In the genomic region with DNA sequence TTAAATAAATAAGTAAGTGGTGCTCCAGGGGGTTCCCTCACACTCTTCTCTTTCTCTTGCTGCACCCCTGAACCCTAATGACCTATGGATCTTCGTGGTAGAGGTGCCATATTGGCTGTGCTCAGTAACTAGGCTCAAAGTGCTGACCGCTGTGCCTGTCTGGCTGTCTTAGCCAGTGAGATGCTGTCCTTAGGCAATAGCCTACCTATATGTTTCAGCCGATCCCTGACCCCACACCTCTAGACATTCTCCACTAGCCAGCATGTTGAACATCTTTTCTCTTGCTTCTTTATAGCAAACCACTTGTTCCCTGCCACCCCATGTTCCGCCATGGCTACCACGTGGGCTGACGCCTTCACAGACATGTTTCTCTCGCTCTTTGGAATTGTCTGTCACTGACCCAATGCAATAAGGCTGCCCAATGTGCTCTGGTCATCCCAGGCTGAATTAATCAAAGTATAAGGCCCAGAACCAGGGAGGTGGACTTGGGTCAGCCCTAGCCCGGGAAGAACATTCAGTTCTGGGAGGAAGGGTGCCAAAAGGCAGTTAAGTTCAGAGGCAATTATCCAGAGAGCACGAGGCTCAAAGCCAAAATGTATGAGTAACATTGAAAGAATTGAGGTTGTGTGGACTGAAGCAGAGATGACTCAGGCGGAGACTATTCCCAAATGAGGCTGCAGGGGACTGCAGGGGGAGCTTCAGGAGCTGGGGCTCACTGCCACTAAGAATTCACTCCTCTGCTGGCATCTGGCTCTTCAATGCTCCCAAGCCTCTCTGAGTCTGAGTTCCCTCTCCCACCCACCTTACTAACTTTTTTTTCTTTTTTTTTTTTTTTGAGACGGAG, we compare ENCODE assay signal across 8 cellular contexts. TPM values are rescaled to one million over a fixed set of nuclear protein-coding genes. Genes with fewer than 3 reads are reported as not detected.
A peak's percentile ranks its signal among the peaks of the same experiment; 100 is the strongest.
DNase-seq lines count a peak whose midpoint lies in the region; ATAC-seq, FAIRE-seq and TF ChIP-seq lines count a peak whose summit lies in the region.

No MANE protein-coding gene starts in this region.

- H3K4me1 Mint-ChIP-seq in activated T-helper 17 cell treated with anti-CD3 and anti-CD28 coated beads, Interleukin-2, amount 50 U/mL, for 72 hours: no peaks in the 10 kb centered on the region

- H3K27me3 ChIP-seq in gastrocnemius medialis: no peaks in the 10 kb centered on the region
- H3K27me3 ChIP-seq in HAP-1 (ENCODE audit: low read depth): no peaks in the 10 kb centered on the region

- H3K4me3 Mint-ChIP-seq in activated T-helper 17 cell treated with anti-CD3 and anti-CD28 coated beads, Interleukin-2, amount 50 U/mL, for 72 hours: no peak overlapping the region

- H3K36me3 ChIP-seq in gastrocnemius medialis (no peaks in the 10 kb centered on the region), HAP-1 (replicated peaks) (no peaks in the 10 kb centered on the region)

- peak in 3 of 5 experiments; percentile 31 to 43 (median 35) for TF ChIP-seq CTCF in gastrocnemius medialis (IDR thresholded peaks at IDR 0.05 in 4 of 5, conservative IDR thresholded peaks at IDR 0.05 in 1 of 5)

- H3K4me1 ChIP-seq in gastrocnemius medialis (peaks cover 16 to 23% of the 10 kb centered on the region in 2 donors), HAP-1 (no peaks in the 10 kb centered on the region)

- DNase-seq in H54 (ENCODE audit: insufficient read length, low spot score) (peak; percentile 87), left cardiac atrium (peak; percentile 75), gastrocnemius medialis (peak; percentile 86 to 92), HAP-1 (ENCODE audit: low spot score in 2 of 2) (no peak)

- no peaks in the 10 kb centered on the region for H3K9me3 Mint-ChIP-seq in activated T-helper 17 cell treated with anti-CD3 and anti-CD28 coated beads, Interleukin-2, amount 50 U/mL, for 72 hours

- peak; percentile 50 for ATAC-seq in activated T-helper 17 cell treated with anti-CD3 and anti-CD28 coated beads, Interleukin-2, amount 50 U/mL, for 72 hours (replicated peaks)
- ATAC-seq in left cardiac atrium (peak; percentile 97 to 98), gastrocnemius medialis (peak; percentile 99), HG03378 (IDR thresholded peaks at IDR 0.05; ENCODE audit: unreplicated experiment) (no peak), GM18909 (IDR thresholded peaks at IDR 0.05; ENCODE audit: poor library complexity, unreplicated experiment) (no peak), HG03432 (IDR thresholded peaks at IDR 0.05; ENCODE audit: unreplicated experiment) (no peak)

- no peaks in the 10 kb centered on the region for H3K9me3 ChIP-seq in gastrocnemius medialis
- no peaks in the 10 kb centered on the region for H3K9me3 ChIP-seq in HAP-1

- no peak overlapping the region for H3K27ac Mint-ChIP-seq in activated T-helper 17 cell treated with anti-CD3 and anti-CD28 coated beads, Interleukin-2, amount 50 U/mL, for 72 hours

- no peaks in the 10 kb centered on the region for H3K36me3 Mint-ChIP-seq in activated T-helper 17 cell treated with anti-CD3 and anti-CD28 coated beads, Interleukin-2, amount 50 U/mL, for 72 hours (ENCODE audit: low read depth)

- H3K4me3 ChIP-seq in gastrocnemius medialis (peak overlapping the region in 3 of 4 donors; percentile 1 to 38 (median 27)), HAP-1 (no peak overlapping the region)

- FAIRE-seq in H54 (lab: Jason Lieb, UNC): peak; percentile 80

- TF ChIP-seq POLR2A in H54 (IDR thresholded peaks at IDR 0.05; ENCODE audit: low read depth, low read length) (no peak), gastrocnemius medialis (IDR thresholded peaks at IDR 0.05) (no peak)

- in situ Hi-C loops in gastrocnemius medialis (cut with MboI; ENCODE audit: low sequenced_read_pairs in 4 of 4) (no loop called here), HAP-1 (cut with MboI; ENCODE audit: low sequenced_read_pairs) (no loop called here)

- intact Hi-C loops in left cardiac atrium (cut with DNase I): no loop called here
- intact Hi-C loops in gastrocnemius medialis (cut with DNase I; ENCODE audit: low total_unique reads): loop anchor here (2.0 to 10.0 kb wide), 2 partner anchors 76 to 156 kb away; no protein-coding TSS in a partner anchor

- H3K27me3 Mint-ChIP-seq in activated T-helper 17 cell treated with anti-CD3 and anti-CD28 coated beads, Interleukin-2, amount 50 U/mL, for 72 hours: peaks cover 9% of the 10 kb centered on the region

- peak overlapping the region; percentile 74 to 92 (median 85) for H3K27ac ChIP-seq in gastrocnemius medialis

RNA-seq across cellular contexts. Expression of gene TNRC6A, which starts 28.7 kb away (rescaled TPM):
- total RNA-seq in activated T-helper 17 cell treated with anti-CD3 and anti-CD28 coated beads, Interleukin-2, amount 50 U/mL, for 72 hours: 10 to 100 TPM; 40.5 to 47.8 TPM
- total RNA-seq in left cardiac atrium (10 to 100 TPM; 31.5 to 31.9 TPM), gastrocnemius medialis (10 to 100 TPM; 16.9 to 26.0 (median 23.1) TPM)

Comparison
In these comparisons a context has a peak if more than half of its experiments do, and no peak if none do; other contexts are left out.
1. DNase-seq: peak in H54 (single experiment), left cardiac atrium (single experiment) and gastrocnemius medialis (2 of 2); none in HAP-1 (0 of 2).
2. ATAC-seq: peak in activated T-helper 17 cell treated with anti-CD3 and anti-CD28 coated beads, Interleukin-2, amount 50 U/mL, for 72 hours (single experiment), left cardiac atrium (2 of 2) and gastrocnemius medialis (2 of 2); none in HG03378 (single experiment), GM18909 (single experiment) and HG03432 (single experiment).